ENCODE assay signal across 1 cellular context in genomic region chr4:135277980-135278315, GRCh38.
TF ChIP-seq lines count a peak whose summit lies in the region.

No MANE protein-coding gene starts in this region.

TF ChIP-seq in SK-N-SH, 30 proteins besides CTCF, POLR2A, EP300 and RAD21 (continued from another document):
- TF ChIP-seq IRF3 (IDR thresholded peaks at IDR 0.05; ENCODE audit: low read depth, low read length) (no peak), MEF2A (IDR thresholded peaks at IDR 0.05; ENCODE audit: borderline replicate concordance, low read depth) (no peak), NRF1 (IDR thresholded peaks at IDR 0.05; ENCODE audit: low read depth, low read length) (no peak), FOXJ3 (CRISPR knock-in tag; IDR thresholded peaks at IDR 0.05) (no peak), POLR2AphosphoS5 (IDR thresholded peaks at IDR 0.05; ENCODE audit: low read depth, low read length) (no peak), TAF1 (IDR thresholded peaks at IDR 0.05; ENCODE audit: borderline replicate concordance, low read depth, low read length) (no peak), SMC3 (IDR thresholded peaks at IDR 0.05; ENCODE audit: low read depth, low read length) (no peak), ELF1 (IDR thresholded peaks at IDR 0.05) (no peak), FOXM1 (IDR thresholded peaks at IDR 0.05; ENCODE audit: low read depth) (no peak), PBX3 (IDR thresholded peaks at IDR 0.05) (no peak), NFIC (IDR thresholded peaks at IDR 0.05; ENCODE audit: borderline replicate concordance) (no peak)
- TF ChIP-seq, protein P1, sequence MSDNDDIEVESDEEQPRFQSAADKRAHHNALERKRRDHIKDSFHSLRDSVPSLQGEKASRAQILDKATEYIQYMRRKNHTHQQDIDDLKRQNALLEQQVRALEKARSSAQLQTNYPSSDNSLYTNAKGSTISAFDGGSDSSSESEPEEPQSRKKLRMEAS (IDR thresholded peaks at IDR 0.05; ENCODE audit: low read depth), result no peak
- TF ChIP-seq, protein P2, sequence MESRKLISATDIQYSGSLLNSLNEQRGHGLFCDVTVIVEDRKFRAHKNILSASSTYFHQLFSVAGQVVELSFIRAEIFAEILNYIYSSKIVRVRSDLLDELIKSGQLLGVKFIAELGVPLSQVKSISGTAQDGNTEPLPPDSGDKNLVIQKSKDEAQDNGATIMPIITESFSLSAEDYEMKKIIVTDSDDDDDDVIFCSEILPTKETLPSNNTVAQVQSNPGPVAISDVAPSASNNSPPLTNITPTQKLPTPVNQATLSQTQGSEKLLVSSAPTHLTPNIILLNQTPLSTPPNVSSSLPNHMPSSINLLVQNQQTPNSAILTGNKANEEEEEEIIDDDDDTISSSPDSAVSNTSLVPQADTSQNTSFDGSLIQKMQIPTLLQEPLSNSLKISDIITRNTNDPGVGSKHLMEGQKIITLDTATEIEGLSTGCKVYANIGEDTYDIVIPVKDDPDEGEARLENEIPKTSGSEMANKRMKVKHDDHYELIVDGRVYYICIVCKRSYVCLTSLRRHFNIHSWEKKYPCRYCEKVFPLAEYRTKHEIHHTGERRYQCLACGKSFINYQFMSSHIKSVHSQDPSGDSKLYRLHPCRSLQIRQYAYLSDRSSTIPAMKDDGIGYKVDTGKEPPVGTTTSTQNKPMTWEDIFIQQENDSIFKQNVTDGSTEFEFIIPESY (IDR thresholded peaks at IDR 0.05; ENCODE audit: borderline replicate concordance, low read depth), result no peak
